ENCODE assay signal across 17 cellular contexts in genomic region chr12:52487744-52488443, GRCh38. TPM values are rescaled to one million over a fixed set of nuclear protein-coding genes. Genes with fewer than 3 reads are reported as not detected.
DNase-seq lines count a peak whose midpoint lies in the region; ATAC-seq, FAIRE-seq and TF ChIP-seq lines count a peak whose summit lies in the region.
"Not testable (repeated sequence)": the region's sequence is repeated elsewhere in the genome, so short reads cannot be mapped to it uniquely, and the experiment has no call there.
"Had no signal": no experiment of that assay in that cellular context is flagged by ENCODE, and none has a peak within 500 bp of the region (broad histone marks: within the 10 kb centered on the region; RNA-seq: fewer than 3 reads in every experiment).

No MANE protein-coding gene starts in this region.

- H3K4me1 ChIP-seq in RWPE2 (ENCODE audit: insufficient read depth, poor library complexity, severe bottlenecking); foreskin keratinocyte: not testable (repeated sequence)

- peaks cover 56% of the 10 kb centered on the region for H3K36me3 ChIP-seq in RWPE2 (ENCODE audit: low read depth)
- peaks cover 19% of the 10 kb centered on the region for H3K36me3 ChIP-seq in bronchial epithelial cell (ENCODE audit: control insufficient read depth, insufficient read depth, low read length)

- FAIRE-seq in bronchial epithelial cell (lab: Jason Lieb, UNC) = peak; percentile 96
- peak; percentile 17 for FAIRE-seq in urothelium cell line (lab: Jason Lieb, UNC)

- 0 out of 2 replicates have a peak, but pooled peaks have one; percentile 6 for TF ChIP-seq CTCF in 22Rv1 (IDR thresholded peaks at IDR 0.05)
- not testable (repeated sequence) for TF ChIP-seq CTCF in RWPE2 (IDR thresholded peaks at IDR 0.05; ENCODE audit: poor library complexity, severe bottlenecking); bronchial epithelial cell (IDR thresholded peaks at IDR 0.05; ENCODE audit: insufficient read depth, low read length, severe bottlenecking); epithelial cell of esophagus (IDR thresholded peaks at IDR 0.05; ENCODE audit: insufficient read depth, low read depth, low read length, missing control alignments); foreskin keratinocyte (conservative IDR thresholded peaks at IDR 0.05)

- H3K9me3 ChIP-seq in RWPE2 (ENCODE audit: severe bottlenecking) = peaks cover 11% of the 10 kb centered on the region

- H3K27ac ChIP-seq in 22Rv1, foreskin keratinocyte: not testable (repeated sequence)
- peak overlapping the region; percentile 100 for H3K27ac ChIP-seq in RWPE2 (ENCODE audit: poor library complexity, severe bottlenecking)

- H3K4me3 ChIP-seq in RWPE2 (ENCODE audit: severe bottlenecking); bronchial epithelial cell (ENCODE audit: low read depth, low read length); epithelial cell of esophagus (ENCODE audit: low read length): not testable (repeated sequence)

- H3K4me1 Mint-ChIP-seq in stimulated activated effector memory CD8-positive, alpha-beta T cell treated with anti-CD3 and anti-CD28 coated beads, Interleukin-12 subunit alpha, Interleukin-12 subunit beta, amount 100 ng/mL, for 72 hours = not testable (repeated sequence)

- not testable (repeated sequence) for DNase-seq in RWPE2 (ENCODE audit: low spot score); stimulated activated effector memory CD8-positive, alpha-beta T cell treated with anti-CD3 and anti-CD28 coated beads, Interleukin-12 subunit alpha, Interleukin-12 subunit beta, amount 100 ng/mL, for 72 hours (ENCODE audit: low spot score in 2 of 2); urothelium cell line (ENCODE audit: low spot score)
- DNase-seq in bronchial epithelial cell (ENCODE audit: low read depth) (peak; percentile 55), epithelial cell of esophagus (ENCODE audit: low read depth) (peak; percentile 85), foreskin keratinocyte (peak in 1 of 2 donors; percentile 69)

- not testable (repeated sequence) for H3K36me3 Mint-ChIP-seq in stimulated activated effector memory CD8-positive, alpha-beta T cell treated with anti-CD3 and anti-CD28 coated beads, Interleukin-12 subunit alpha, Interleukin-12 subunit beta, amount 100 ng/mL, for 72 hours

- not testable (repeated sequence) for H3K9me3 Mint-ChIP-seq in stimulated activated effector memory CD8-positive, alpha-beta T cell treated with anti-CD3 and anti-CD28 coated beads, Interleukin-12 subunit alpha, Interleukin-12 subunit beta, amount 100 ng/mL, for 72 hours

- H3K27me3 ChIP-seq in RWPE2 (ENCODE audit: insufficient read depth, poor library complexity, severe bottlenecking); bronchial epithelial cell (ENCODE audit: control insufficient read depth, insufficient read depth, low read length); foreskin keratinocyte: not testable (repeated sequence)

- not testable (repeated sequence) for H3K4me3 Mint-ChIP-seq in stimulated activated effector memory CD8-positive, alpha-beta T cell treated with anti-CD3 and anti-CD28 coated beads, Interleukin-12 subunit alpha, Interleukin-12 subunit beta, amount 100 ng/mL, for 72 hours

- peak; percentile 1; the same call in 2 of the 3 replicates for ATAC-seq in RWPE2 (ENCODE audit: low read depth)
- peak; percentile 12 for ATAC-seq in esophagus mucosa
- peak; percentile 14 for ATAC-seq in foreskin keratinocyte
- peak; percentile 28 for ATAC-seq in stimulated activated effector memory CD8-positive, alpha-beta T cell treated with anti-CD3 and anti-CD28 coated beads, Interleukin-12 subunit alpha, Interleukin-12 subunit beta, amount 100 ng/mL, for 72 hours

- H3K27ac Mint-ChIP-seq in stimulated activated effector memory CD8-positive, alpha-beta T cell treated with anti-CD3 and anti-CD28 coated beads, Interleukin-12 subunit alpha, Interleukin-12 subunit beta, amount 100 ng/mL, for 72 hours = not testable (repeated sequence)

RNA-seq across cellular contexts. Expression of gene KRT6A, which starts 5.2 kb away (rescaled TPM):
- total RNA-seq in bronchial epithelial cell (13,929 and 17,192 TPM in 2 replicates), esophagus mucosa (18,870 TPM), foreskin keratinocyte (5,507 and 5,589 TPM in 2 replicates)
- 5,333 and 5,444 TPM in 2 replicates for polyA plus RNA-seq in foreskin keratinocyte
- total RNA-seq: CD4-positive, alpha-beta memory T cell; CD4-positive, CD25-positive, alpha-beta regulatory T cell; CD8-positive, alpha-beta memory T cell; Daoy; G401; GM12878 had no signal
- polyA plus RNA-seq: AG04450; CD14-positive monocyte; CD4-positive, alpha-beta memory T cell; CD4-positive, CD25-positive, alpha-beta regulatory T cell; CD8-positive, alpha-beta memory T cell had no signal

RNA-seq across cellular contexts. Expression of gene KRT6C, which starts 14.3 kb away (rescaled TPM):
- total RNA-seq in bronchial epithelial cell (16.8 and 138 TPM in 2 replicates), esophagus mucosa (2,886 TPM), foreskin keratinocyte (4.5 and 7.6 TPM in 2 replicates)
- polyA plus RNA-seq in foreskin keratinocyte = 4.0 and 6.3 TPM in 2 replicates
- total RNA-seq: A673; CD4-positive, alpha-beta memory T cell; CD4-positive, CD25-positive, alpha-beta regulatory T cell; CD8-positive, alpha-beta memory T cell; Daoy; G401; GM12878 had no signal
- polyA plus RNA-seq: AG04450; CD14-positive monocyte; CD4-positive, alpha-beta memory T cell; CD4-positive, CD25-positive, alpha-beta regulatory T cell; CD8-positive, alpha-beta memory T cell; GM12878 had no signal

RNA-seq across cellular contexts. Expression of gene KRT5, which starts 32.3 kb away (rescaled TPM):
- total RNA-seq in bronchial epithelial cell = 6,770 and 10,597 TPM in 2 replicates
- total RNA-seq in esophagus mucosa = 11,855 TPM
- total RNA-seq in foreskin keratinocyte = 14,096 and 16,153 TPM in 2 replicates
- polyA plus RNA-seq in foreskin keratinocyte = 14,175 and 15,868 TPM in 2 replicates
- total RNA-seq: CD4-positive, alpha-beta memory T cell; CD4-positive, CD25-positive, alpha-beta regulatory T cell; CD8-positive, alpha-beta memory T cell; Daoy; G401; GM12878 had no signal
- polyA plus RNA-seq: AG04450; CD14-positive monocyte; CD4-positive, alpha-beta memory T cell; CD4-positive, CD25-positive, alpha-beta regulatory T cell; CD8-positive, alpha-beta memory T cell had no signal

RNA-seq across cellular contexts. Expression of gene KRT6B, which starts 35.9 kb away (rescaled TPM):
- 287 and 1,881 TPM in 2 replicates for total RNA-seq in bronchial epithelial cell
- total RNA-seq in esophagus mucosa = 2,496 TPM
- total RNA-seq in foreskin keratinocyte = 167 and 323 TPM in 2 replicates
- polyA plus RNA-seq in foreskin keratinocyte = 152 and 315 TPM in 2 replicates
- total RNA-seq: A673; CD4-positive, alpha-beta memory T cell; CD4-positive, CD25-positive, alpha-beta regulatory T cell; CD8-positive, alpha-beta memory T cell; Daoy; G401; GM12878 had no signal
- polyA plus RNA-seq: AG04450; CD14-positive monocyte; CD4-positive, alpha-beta memory T cell; CD4-positive, CD25-positive, alpha-beta regulatory T cell; CD8-positive, alpha-beta memory T cell had no signal

RNA-seq across cellular contexts. Expression of gene KRT75, which starts 53.7 kb away (rescaled TPM):
- 1.8 and 7.3 TPM in 2 replicates for total RNA-seq in bronchial epithelial cell
- total RNA-seq in esophagus mucosa = 0.84 TPM
- 4.7 and 7.5 TPM in 2 replicates for total RNA-seq in foreskin keratinocyte
- polyA plus RNA-seq in foreskin keratinocyte = 4.9 and 7.4 TPM in 2 replicates
- total RNA-seq: A673; CD4-positive, alpha-beta memory T cell; CD4-positive, CD25-positive, alpha-beta regulatory T cell; CD8-positive, alpha-beta memory T cell; GM12878 had no signal
- polyA plus RNA-seq: AG04450; CD14-positive monocyte; CD4-positive, alpha-beta memory T cell; CD4-positive, CD25-positive, alpha-beta regulatory T cell; CD8-positive, alpha-beta memory T cell; GM12878 had no signal

Comparison
In these comparisons a context has a peak if more than half of its experiments do, and no peak if none do; other contexts are left out.
1. RNA of gene KRT6C, which starts 14.3 kb away (total RNA-seq): 2,886 TPM in esophagus mucosa (single experiment); 16.8 to 138 TPM in bronchial epithelial cell and 4.5 to 7.6 TPM in foreskin keratinocyte; every median in the first group is over 10 times any median in the second.
2. Peak in every context shown above with its lines, with median percentiles within 50 percentile points of each other: ATAC-seq.